ENCODE assay signal across 15 cellular contexts in genomic region chr18:57352271-57352701, GRCh38. TPM values are rescaled to one million over a fixed set of nuclear protein-coding genes. Genes with fewer than 3 reads are reported as not detected.
DNase-seq lines count a peak whose midpoint lies in the region; ATAC-seq, FAIRE-seq and TF ChIP-seq lines count a peak whose summit lies in the region.
"Had no signal": no experiment of that assay in that cellular context is flagged by ENCODE, and none has a peak within 500 bp of the region (broad histone marks: within the 10 kb centered on the region; RNA-seq: fewer than 3 reads in every experiment).

TSS of gene ST8SIA3 (plus strand) at chr18:57352557. CDS start at chr18:57352847, 290 bp downstream.

- peaks cover 54% of the 10 kb centered on the region for H3K27me3 Mint-ChIP-seq in astrocyte (ENCODE audit: low read depth, unreplicated experiment)

- H4K20me1 ChIP-seq in astrocyte (ENCODE audit: insufficient read depth, low read length) = no peaks in the 10 kb centered on the region

- H2AFZ ChIP-seq in astrocyte (ENCODE audit: low read depth, low read length) = no peak within 1 kb of the TSS

- no peak for FAIRE-seq in astrocyte (lab: Jason Lieb, UNC)

- H3K9ac ChIP-seq in astrocyte (ENCODE audit: low read length) = no peak within 1 kb of the TSS

- H3K27me3 ChIP-seq in astrocyte (ENCODE audit: insufficient read depth, low read length) (peaks cover 25% of the 10 kb centered on the region), aorta (ENCODE audit: control insufficient read depth in 1 of 2, insufficient read depth in 2 of 2, low read length in 1 of 2) (no peaks in the 10 kb centered on the region)

- DNase-seq in D341Med (ENCODE audit: low spot score) (peak; percentile 91), NCI-H1092 (lab: John Stamatoyannopoulos, UW) (peak; percentile 38), astrocyte (ENCODE audit: low read depth) (no peak), left kidney (ENCODE audit: low read depth, low spot score) (peak; percentile 30), SW480 (ENCODE audit: low spot score) (no peak), aorta (no peak)
- DNase-seq in effector CD8-positive, alpha-beta T cell (lab: John Stamatoyannopoulos, UW) = no peak
- DNase-seq: activated CD8-positive, alpha-beta memory T cell treated with anti-CD3 and anti-CD28 coated beads, Interleukin-2, amount 50 U/mL, for 48 hours; activated naive CD8-positive, alpha-beta T cell treated with anti-CD3 and anti-CD28 coated beads, Interleukin-2, amount 10 ng/mL, durations not matched to agents 7 days and 5 days; AML-193; kidney glomerular epithelial cell had no signal

- ATAC-seq in GM21526 (IDR thresholded peaks at IDR 0.05; ENCODE audit: low FRiP score, unreplicated experiment) (no peak), aorta (ENCODE audit: low FRiP score) (no peak)
- ATAC-seq: sciatic nerve had no signal

- H3K4me1 ChIP-seq in astrocyte (ENCODE audit: insufficient read depth, low read length) (no peaks in the 10 kb centered on the region), aorta (ENCODE audit: control insufficient read depth in 1 of 2, insufficient read depth in 2 of 2, low read length in 2 of 2) (no peaks in the 10 kb centered on the region)

- H3K27ac ChIP-seq in astrocyte (ENCODE audit: low read depth, low read length) = no peak within 1 kb of the TSS
- no peak within 1 kb of the TSS for H3K27ac ChIP-seq in aorta (ENCODE audit: low read depth in 1 of 2, low read length in 2 of 2)
- H3K27ac ChIP-seq: coronary artery had no signal

- H3K4me3 ChIP-seq in astrocyte (ENCODE audit: insufficient read depth, low read depth, low read length) = no peak within 1 kb of the TSS
- H3K4me3 ChIP-seq in aorta (ENCODE audit: low read length in 2 of 2) = no peak within 1 kb of the TSS
- H3K4me3 ChIP-seq: coronary artery had no signal

- H3K36me3 Mint-ChIP-seq in astrocyte (ENCODE audit: low read depth, unreplicated experiment) = no peaks in the 10 kb centered on the region
- H3K36me3 Mint-ChIP-seq: activated naive CD8-positive, alpha-beta T cell treated with anti-CD3 and anti-CD28 coated beads, Interleukin-2, amount 10 ng/mL, durations not matched to agents 7 days and 5 days had no signal

- no peak for TF ChIP-seq CTCF in astrocyte (IDR thresholded peaks at IDR 0.05; ENCODE audit: insufficient read depth, low read depth, low read length)

- H3K9me3 ChIP-seq in astrocyte (ENCODE audit: insufficient read depth, low read depth, low read length) = no peaks in the 10 kb centered on the region
- H3K9me3 ChIP-seq in aorta (ENCODE audit: control insufficient read depth, low read length) = no peaks in the 10 kb centered on the region

- H3K4me2 ChIP-seq in astrocyte (ENCODE audit: low read length) = peak within 1 kb of the TSS; percentile 74

- no peak within 1 kb of the TSS for H3K27ac Mint-ChIP-seq in astrocyte (ENCODE audit: unreplicated experiment)
- H3K27ac Mint-ChIP-seq: activated naive CD8-positive, alpha-beta T cell treated with anti-CD3 and anti-CD28 coated beads, Interleukin-2, amount 10 ng/mL, durations not matched to agents 7 days and 5 days had no signal

- WGBS in aorta, 2 donors = 2 to 3% methylated on average over 35 to 38 of the region's 38 CpGs

- peaks cover 2% of the 10 kb centered on the region for H3K9me3 Mint-ChIP-seq in astrocyte (ENCODE audit: unreplicated experiment)

- intact Hi-C loops in aorta (cut with DNase I) = no loop called here

- H3K4me1 Mint-ChIP-seq in astrocyte (ENCODE audit: low read depth, unreplicated experiment) = no peaks in the 10 kb centered on the region
- H3K4me1 Mint-ChIP-seq: activated naive CD8-positive, alpha-beta T cell treated with anti-CD3 and anti-CD28 coated beads, Interleukin-2, amount 10 ng/mL, durations not matched to agents 7 days and 5 days had no signal

- H3K36me3 ChIP-seq in astrocyte (ENCODE audit: insufficient read depth, low read length) = no peaks in the 10 kb centered on the region
- H3K36me3 ChIP-seq in aorta (ENCODE audit: control insufficient read depth in 1 of 2, insufficient read depth in 2 of 2, low read length in 1 of 2) = no peaks in the 10 kb centered on the region

- H3K4me3 Mint-ChIP-seq in astrocyte (ENCODE audit: unreplicated experiment) = peak within 1 kb of the TSS; percentile 89
- H3K4me3 Mint-ChIP-seq: activated naive CD8-positive, alpha-beta T cell treated with anti-CD3 and anti-CD28 coated beads, Interleukin-2, amount 10 ng/mL, durations not matched to agents 7 days and 5 days had no signal

- H3K79me2 ChIP-seq in astrocyte (ENCODE audit: insufficient read depth, low read length) = no peaks in the 10 kb centered on the region

RNA-seq across cellular contexts. Expression of gene ST8SIA3, which starts in this region (rescaled TPM):
- total RNA-seq in astrocyte (0.30 and 1.2 TPM in 2 replicates), aorta (not detected)
- polyA plus RNA-seq in aorta = under 1 TPM in 1 of 2 donors, not detected in 1; under 0.01 TPM
- total RNA-seq: activated naive CD8-positive, alpha-beta T cell treated with anti-CD3 and anti-CD28 coated beads, Interleukin-2, amount 10 ng/mL, durations not matched to agents 7 days and 5 days; sciatic nerve; SK-MEL-5 had no signal

Comparison
In these comparisons a context has a peak if more than half of its experiments do, and no peak if none do; other contexts are left out.
1. DNase-seq: peak in D341Med (single experiment), NCI-H1092 (single experiment) and left kidney (single experiment); none in astrocyte (single experiment), effector CD8-positive, alpha-beta T cell (single experiment), SW480 (single experiment) and aorta (0 of 2).